In the genomic region with DNA sequence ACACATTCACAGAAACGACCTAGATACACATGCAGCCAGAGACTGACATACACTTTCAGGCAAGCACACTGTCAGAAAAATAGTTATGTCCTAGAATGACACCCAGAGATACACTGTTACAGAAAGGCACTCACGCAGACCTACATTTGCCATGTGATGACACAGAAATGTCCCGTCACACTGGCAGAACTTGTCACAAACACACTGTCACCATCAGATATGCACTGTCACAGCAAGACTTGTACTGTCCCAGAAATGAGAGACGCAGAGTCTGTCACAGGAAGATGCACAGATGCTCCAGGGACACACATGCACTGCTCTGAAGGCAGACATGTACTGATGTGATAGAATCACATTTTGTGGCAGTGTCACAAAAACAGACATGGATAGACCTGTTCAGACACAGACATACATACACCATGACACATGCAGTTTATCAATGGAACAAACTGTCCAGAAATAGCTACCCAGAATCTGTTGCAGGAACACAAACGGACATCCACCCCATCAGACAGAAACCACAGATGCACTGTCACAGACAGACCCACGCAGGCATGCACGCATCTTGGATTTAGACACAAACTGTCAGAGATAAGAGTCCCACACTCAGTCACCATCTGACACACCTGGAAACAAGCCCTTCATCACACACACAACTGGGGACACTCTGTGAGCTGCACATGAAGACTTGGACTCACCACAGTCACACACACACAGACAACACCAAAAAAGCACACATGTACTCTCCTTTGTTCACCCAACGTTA, we compare ENCODE assay signal across 9 cellular contexts. TPM values are rescaled to one million over a fixed set of nuclear protein-coding genes. Genes with fewer than 3 reads are reported as not detected.
A peak's percentile ranks its signal among the peaks of the same experiment; 100 is the strongest.
DNase-seq lines count a peak whose midpoint lies in the region; ATAC-seq and TF ChIP-seq lines count a peak whose summit lies in the region.
"Had no signal": no experiment of that assay in that cellular context is flagged by ENCODE, and none has a peak within 500 bp of the region (broad histone marks: within the 10 kb centered on the region; RNA-seq: fewer than 3 reads in every experiment).

No MANE protein-coding gene starts in this region.

- peaks cover 29% of the 10 kb centered on the region for H3K4me1 Mint-ChIP-seq in HFFc6 (ENCODE audit: low read depth)
- H3K4me1 Mint-ChIP-seq in naive thymus-derived CD4-positive, alpha-beta T cell: peaks cover 17 to 79% (median 41%) of the 10 kb centered on the region in 7 donors

- H4K20me1 ChIP-seq in BLaER1: peaks cover 47% of the 10 kb centered on the region

- H3K4me1 ChIP-seq in BLaER1: peaks cover 33% of the 10 kb centered on the region
- peaks cover 41 to 42% of the 10 kb centered on the region in 2 donors for H3K4me1 ChIP-seq in naive thymus-derived CD4-positive, alpha-beta T cell (ENCODE audit: control insufficient read depth in 2 of 2, insufficient read depth in 2 of 2, low read length in 2 of 2)

- POLR2A ChIA-PET in naive thymus-derived CD4-positive, alpha-beta T cell (lab: Charles Lee): interaction anchor here (0.6 to 15.7 kb wide), 11 partner anchors 8 to 183 kb away, joined by 3 to 432 read pairs (median 4); partner anchors contain the start of genes PQBP1, SLC35A2 and TIMM17B

- peaks cover 36% of the 10 kb centered on the region for H3K36me3 ChIP-seq in BLaER1
- H3K36me3 ChIP-seq in naive thymus-derived CD4-positive, alpha-beta T cell (ENCODE audit: control insufficient read depth in 2 of 3, insufficient read depth in 3 of 3, low read length in 3 of 3): peaks cover 7 to 42% (median 8%) of the 10 kb centered on the region in 3 experiments

- H3K9me3 ChIP-seq in BLaER1: no peaks in the 10 kb centered on the region; the same call in 1 of the 2 replicates
- no peaks in the 10 kb centered on the region for H3K9me3 ChIP-seq in naive thymus-derived CD4-positive, alpha-beta T cell (ENCODE audit: control insufficient read depth in 2 of 3, low read length in 3 of 3)

- H3K4me2 ChIP-seq in BLaER1: peak overlapping the region; percentile 78

- no peak overlapping the region for H3K4me3 ChIP-seq in BLaER1
- H3K4me3 ChIP-seq in naive thymus-derived CD4-positive, alpha-beta T cell (ENCODE audit: low read length): peak overlapping the region; percentile 72

- TF ChIP-seq CTCF in HFFc6 (IDR thresholded peaks at IDR 0.05): no peak

- peaks cover 41% of the 10 kb centered on the region for H3K27me3 ChIP-seq in BLaER1
- H3K27me3 ChIP-seq in naive thymus-derived CD4-positive, alpha-beta T cell (ENCODE audit: control insufficient read depth in 2 of 2, insufficient read depth in 2 of 2, low read length in 2 of 2): no peaks in the 10 kb centered on the region

- DNase-seq in HFFc6 (no peak), ecto neural progenitor cell (ENCODE audit: low spot score) (no peak), Right ventricle myocardium inferior (ENCODE audit: missing footprints) (no peak), COLO668 (lab: John Stamatoyannopoulos, UW; ENCODE audit: unreplicated experiment) (no peak)
- DNase-seq in naive thymus-derived CD4-positive, alpha-beta T cell: peak in 6 of 9 donors; percentile 48 to 75 (median 62)
- DNase-seq: EL had no signal

- H3K27ac ChIP-seq in BLaER1 (no peak overlapping the region), angular gyrus (ENCODE audit: low read depth, low read length) (peak overlapping the region; percentile 55)
- H3K27ac ChIP-seq in naive thymus-derived CD4-positive, alpha-beta T cell (ENCODE audit: low read depth, low read length): peak overlapping the region; percentile 95

- H3K27me3 Mint-ChIP-seq in HFFc6 (ENCODE audit: insufficient read depth): no peaks in the 10 kb centered on the region; the same call in 1 of the 2 replicates
- peaks cover 0 to 5% (median 0%) of the 10 kb centered on the region in 5 donors for H3K27me3 Mint-ChIP-seq in naive thymus-derived CD4-positive, alpha-beta T cell

- peak overlapping the region; percentile 15; the same call in 1 of the 2 replicates for H3K9ac ChIP-seq in BLaER1

- CTCF ChIA-PET in naive thymus-derived CD4-positive, alpha-beta T cell (lab: Charles Lee): interaction anchor here (0.6 to 2.0 kb wide), 5 partner anchors 17 to 27 kb away, joined by 3 to 14 read pairs (median 6); no protein-coding TSS in a partner anchor

- peak overlapping the region; percentile 75 for H3K27ac Mint-ChIP-seq in HFFc6
- H3K27ac Mint-ChIP-seq in naive thymus-derived CD4-positive, alpha-beta T cell: peak overlapping the region; percentile 89 to 99 (median 95)

- intact Hi-C loops in naive thymus-derived CD4-positive, alpha-beta T cell (cut with micrococcal nuclease): loop anchor here (1.0 to 5.0 kb wide), 10 partner anchors 9 to 1703 kb away; partner anchors contain the start of genes CDK16 (in 1 of the 2), FTSJ1 (in 1 of the 2), GRIPAP1 (in 1 of the 2) and SLC35A2 (in 1 of the 2)
- intact Hi-C loops in Right ventricle myocardium inferior (cut with DNase I): loop anchor here (5.0 to 10.0 kb wide), 2 partner anchors 37 to 275 kb away; partner anchors contain the start of gene OTUD5

- no peaks in the 10 kb centered on the region for H3K9me3 Mint-ChIP-seq in HFFc6
- peaks cover 0 to 2% (median 0%) of the 10 kb centered on the region in 11 donors for H3K9me3 Mint-ChIP-seq in naive thymus-derived CD4-positive, alpha-beta T cell

- no peaks in the 10 kb centered on the region for H3K36me3 Mint-ChIP-seq in HFFc6 (ENCODE audit: low read depth)
- peaks cover 4 to 48% (median 22%) of the 10 kb centered on the region in 5 donors for H3K36me3 Mint-ChIP-seq in naive thymus-derived CD4-positive, alpha-beta T cell

- peak; percentile 11 for ATAC-seq in naive thymus-derived CD4-positive, alpha-beta T cell
- ATAC-seq in Right ventricle myocardium inferior: no peak
- no peak for ATAC-seq in GM18519 (IDR thresholded peaks at IDR 0.05; ENCODE audit: low FRiP score, unreplicated experiment)

- peak overlapping the region; percentile 86; the same call in 1 of the 2 replicates for H3K4me3 Mint-ChIP-seq in HFFc6
- H3K4me3 Mint-ChIP-seq in naive thymus-derived CD4-positive, alpha-beta T cell: peak overlapping the region; percentile 87 to 99 (median 96)

RNA-seq across cellular contexts. Expression of gene PIM2, which starts 1.3 kb away (rescaled TPM):
- 1 to 10 TPM; 5.8 to 7.5 (median 6.5) TPM for total RNA-seq in HFFc6 (2021; fragmentation: NEBNext Ultra II Directional; extraction: Animal tissue kit (Norgen Biotek cat#: 25700))
- total RNA-seq in naive thymus-derived CD4-positive, alpha-beta T cell: 100 to 1,000 TPM; 144 to 321 (median 276) TPM
- 100 to 1,000 TPM; 401 to 463 TPM for polyA plus RNA-seq in naive thymus-derived CD4-positive, alpha-beta T cell
- total RNA-seq in Right ventricle myocardium inferior: 3.2 TPM

RNA-seq across cellular contexts. Expression of gene SLC35A2, which starts 8.7 kb away (rescaled TPM):
- 10 to 100 TPM; 45.0 to 53.7 (median 47.0) TPM for total RNA-seq in HFFc6 (2021; fragmentation: NEBNext Ultra II Directional; extraction: Animal tissue kit (Norgen Biotek cat#: 25700))
- total RNA-seq in naive thymus-derived CD4-positive, alpha-beta T cell: 10 to 100 TPM; 13.9 to 36.7 (median 18.5) TPM
- polyA plus RNA-seq in naive thymus-derived CD4-positive, alpha-beta T cell: 1 to 10 TPM; 6.7 to 8.1 TPM
- total RNA-seq in Right ventricle myocardium inferior: 11.6 TPM

RNA-seq across cellular contexts. Expression of gene PQBP1, which starts 22.4 kb away (rescaled TPM):
- total RNA-seq in HFFc6 (2021; fragmentation: NEBNext Ultra II Directional; extraction: Animal tissue kit (Norgen Biotek cat#: 25700)): 10 to 100 TPM; 66.3 to 82.1 (median 71.1) TPM
- 10 to 100 TPM; 64.1 to 89.5 (median 74.6) TPM for total RNA-seq in naive thymus-derived CD4-positive, alpha-beta T cell
- polyA plus RNA-seq in naive thymus-derived CD4-positive, alpha-beta T cell: 100 to 1,000 TPM; 110 to 125 TPM
- 58.6 TPM for total RNA-seq in Right ventricle myocardium inferior

RNA-seq across cellular contexts. Expression of gene TIMM17B, which starts 22.6 kb away (rescaled TPM):
- total RNA-seq in HFFc6 (2021; fragmentation: NEBNext Ultra II Directional; extraction: Animal tissue kit (Norgen Biotek cat#: 25700)): 10 to 100 TPM; 53.0 to 65.2 (median 61.6) TPM
- total RNA-seq in naive thymus-derived CD4-positive, alpha-beta T cell: 10 to 100 TPM; 41.1 to 46.6 (median 44.2) TPM
- polyA plus RNA-seq in naive thymus-derived CD4-positive, alpha-beta T cell: 10 to 100 TPM; 55.8 to 57.0 TPM
- 80.5 TPM for total RNA-seq in Right ventricle myocardium inferior

RNA-seq across cellular contexts. Expression of gene OTUD5, which starts 37.3 kb away (rescaled TPM):
- 10 to 100 TPM; 47.6 to 55.0 (median 52.7) TPM for total RNA-seq in HFFc6 (2021; fragmentation: NEBNext Ultra II Directional; extraction: Animal tissue kit (Norgen Biotek cat#: 25700))
- total RNA-seq in naive thymus-derived CD4-positive, alpha-beta T cell: 10 to 100 TPM; 62.5 to 95.5 (median 90.4) TPM
- polyA plus RNA-seq in naive thymus-derived CD4-positive, alpha-beta T cell: 10 to 100 TPM; 17.2 to 33.8 TPM
- 19.8 TPM for total RNA-seq in Right ventricle myocardium inferior

Comparison
In these comparisons a context has a peak if more than half of its experiments do, and no peak if none do; other contexts are left out.
1. DNase-seq: peak in naive thymus-derived CD4-positive, alpha-beta T cell (6 of 9); none in HFFc6 (single experiment), ecto neural progenitor cell (single experiment), Right ventricle myocardium inferior (single experiment) and COLO668 (single experiment).
2. RNA of gene PIM2, which starts 1.3 kb away (total RNA-seq): 144 to 321 TPM in naive thymus-derived CD4-positive, alpha-beta T cell; 5.8 to 7.5 TPM in HFFc6 and 3.2 TPM in Right ventricle myocardium inferior (single experiment); every median in the first group is over 10 times any median in the second.